In genomic region chr15:69462030-69462492, GRCh38 we compare ENCODE assay signal across 8 cellular contexts. TPM values are rescaled to one million over a fixed set of nuclear protein-coding genes. Genes with fewer than 3 reads are reported as not detected.
DNase-seq lines count a peak whose midpoint lies in the region; TF ChIP-seq lines count a peak whose summit lies in the region.

No MANE protein-coding gene starts in this region.

- H3K36me3 ChIP-seq in SJSA1, result peaks cover 9% of the 10 kb centered on the region
- H3K36me3 ChIP-seq in fibroblast of lung (ENCODE audit: control insufficient read depth, insufficient read depth, low read length), result no peaks in the 10 kb centered on the region

- DNase-seq in T-helper 2 cell treated with Interferon-gamma antibody and Interleukin-4, amounts not matched to agents 5 μg/mL and 100 μg/mL, for 36 hours (ENCODE audit: low spot score), result no peak
- DNase-seq in T-helper 2 cell, result no peak
- peak in 1 of 2 experiments; percentile 29 for DNase-seq in SJSA1 (ENCODE audit: low read depth in 1 of 2, low spot score in 2 of 2)
- no peak for DNase-seq in fibroblast of lung (ENCODE audit: low read depth in 2 of 2)
- DNase-seq in posterior vena cava (ENCODE audit: low spot score), result peak; percentile 82
- DNase-seq in superior temporal gyrus (ENCODE audit: extremely low spot score), result no peak
- no peak for DNase-seq in hepatic stellate cell (ENCODE audit: low spot score)
- DNase-seq in EL, result no peak

- H3K36me3 Mint-ChIP-seq in T-helper 2 cell treated with Interferon-gamma antibody and Interleukin-4, amounts not matched to agents 5 μg/mL and 100 μg/mL, for 36 hours (ENCODE audit: low read depth), result peaks cover 12% of the 10 kb centered on the region

- intact Hi-C loops in posterior vena cava (cut with DNase I), result no loop called here

- H3K4me3 ChIP-seq in SJSA1 (peak overlapping the region; percentile 34), fibroblast of lung (replicated peaks in 1 of 4; ENCODE audit: control extremely low read depth in 1 of 4, insufficient read depth in 1 of 4, low read depth in 3 of 4, low read length in 4 of 4) (peak overlapping the region; percentile 44 to 65 (median 59))

- H3K4me1 Mint-ChIP-seq in T-helper 2 cell treated with Interferon-gamma antibody and Interleukin-4, amounts not matched to agents 5 μg/mL and 100 μg/mL, for 36 hours (ENCODE audit: low read depth), result peaks cover 14% of the 10 kb centered on the region

- no peaks in the 10 kb centered on the region for H3K9me3 ChIP-seq in SJSA1 (replicated peaks)
- H3K9me3 ChIP-seq in fibroblast of lung (ENCODE audit: control insufficient read depth, insufficient read depth, low read depth, low read length), result no peaks in the 10 kb centered on the region

- H3K4me1 ChIP-seq in SJSA1 (replicated peaks) (peaks cover 20% of the 10 kb centered on the region), fibroblast of lung (ENCODE audit: control insufficient read depth, extremely low read depth, insufficient read depth, low read length) (peaks cover 6% of the 10 kb centered on the region)

- H3K4me2 ChIP-seq in fibroblast of lung (ENCODE audit: extremely low read depth, insufficient read depth, low read length), result peak overlapping the region; percentile 86

- no peaks in the 10 kb centered on the region for H4K20me1 ChIP-seq in fibroblast of lung (ENCODE audit: control insufficient read depth, extremely low read depth, insufficient read depth, low read length)

- H3K27ac ChIP-seq in SJSA1 (no peak overlapping the region), fibroblast of lung (ENCODE audit: insufficient read depth, low read length) (peak overlapping the region; percentile 89)

- no peaks in the 10 kb centered on the region for H3K9me3 Mint-ChIP-seq in T-helper 2 cell treated with Interferon-gamma antibody and Interleukin-4, amounts not matched to agents 5 μg/mL and 100 μg/mL, for 36 hours

- H3K27ac Mint-ChIP-seq in T-helper 2 cell treated with Interferon-gamma antibody and Interleukin-4, amounts not matched to agents 5 μg/mL and 100 μg/mL, for 36 hours, result no peak overlapping the region

- no peaks in the 10 kb centered on the region for H3K27me3 ChIP-seq in SJSA1 (replicated peaks)
- no peaks in the 10 kb centered on the region for H3K27me3 ChIP-seq in fibroblast of lung (ENCODE audit: control insufficient read depth, insufficient read depth, low read length)

- H3K9ac ChIP-seq in fibroblast of lung (ENCODE audit: insufficient read depth, low read length), result peak overlapping the region; percentile 46

- H3K79me2 ChIP-seq in fibroblast of lung (ENCODE audit: control insufficient read depth, insufficient read depth, low read length), result no peaks in the 10 kb centered on the region

- peak overlapping the region; percentile 89 for H2AFZ ChIP-seq in fibroblast of lung (ENCODE audit: low read length)

- peak overlapping the region; percentile 85 for H3K4me3 Mint-ChIP-seq in T-helper 2 cell treated with Interferon-gamma antibody and Interleukin-4, amounts not matched to agents 5 μg/mL and 100 μg/mL, for 36 hours

- H3K27me3 Mint-ChIP-seq in T-helper 2 cell treated with Interferon-gamma antibody and Interleukin-4, amounts not matched to agents 5 μg/mL and 100 μg/mL, for 36 hours (ENCODE audit: low read depth), result peaks cover 14% of the 10 kb centered on the region

- TF ChIP-seq CTCF in fibroblast of lung (conservative IDR thresholded peaks at IDR 0.05 in 1 of 2, IDR thresholded peaks at IDR 0.05 in 1 of 2; ENCODE audit: low read depth in 1 of 2, low read length in 2 of 2), result no peak

RNA-seq across cellular contexts. Expression of gene RPLP1, which starts 9.4 kb away (rescaled TPM):
- total RNA-seq in SJSA1 (2014; rRNA removed; shearing (Covaris generic)), result 166 and 176 TPM in 2 replicates
- total RNA-seq in fibroblast of lung, result 74.7 and 82.4 TPM in 2 replicates
- polyA plus RNA-seq in fibroblast of lung, result 621 and 633 TPM in 2 replicates
- polyA plus RNA-seq in fibroblast of lung (2012), result 2,184 and 2,401 TPM in 2 replicates
- 489 and 632 TPM in 2 replicates for polyA minus RNA-seq in fibroblast of lung (ENCODE audit: low replicate concordance)
- total RNA-seq in posterior vena cava, result 1,000 to 10,000 TPM; 1,397 to 1,408 TPM

RNA-seq across cellular contexts. Expression of gene KIF23, which starts 47.9 kb away (rescaled TPM):
- 170 and 171 TPM in 2 replicates for total RNA-seq in SJSA1 (2014; rRNA removed; shearing (Covaris generic))
- total RNA-seq in fibroblast of lung (3.1 and 16.5 TPM in 2 replicates), posterior vena cava (1 to 10 TPM; 3.3 to 4.7 TPM)
- 19.4 and 53.2 TPM in 2 replicates for polyA plus RNA-seq in fibroblast of lung
- polyA plus RNA-seq in fibroblast of lung (2012), result 12.7 and 45.8 TPM in 2 replicates
- polyA minus RNA-seq in fibroblast of lung (ENCODE audit: low replicate concordance), result 28.5 and 38.4 TPM in 2 replicates
